Comparison of ENCODE assay signal across 6 cellular contexts in the genomic region with DNA sequence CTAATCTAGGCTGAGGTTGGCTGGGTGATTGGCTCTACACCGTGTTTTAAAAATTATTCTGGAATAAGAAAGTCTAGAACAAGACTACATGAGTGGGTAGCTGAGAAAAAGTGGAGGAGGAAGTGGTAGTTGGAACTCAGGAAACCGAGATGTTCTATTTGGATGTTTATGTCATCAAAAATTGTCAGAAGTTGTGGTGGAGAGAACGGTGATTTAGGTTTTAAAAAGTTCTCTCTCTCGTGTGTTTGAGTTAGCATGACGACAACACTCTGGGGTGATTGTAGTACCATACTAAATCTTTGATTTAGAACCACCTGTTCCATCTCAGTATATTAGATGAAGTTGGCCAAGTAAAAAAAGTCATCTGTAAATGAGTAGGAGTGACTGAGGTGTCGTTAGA. TPM values are rescaled to one million over a fixed set of nuclear protein-coding genes. Genes with fewer than 3 reads are reported as not detected.
"Had no signal": no experiment of that assay in that cellular context is flagged by ENCODE, and none has a peak within 500 bp of the region (broad histone marks: within the 10 kb centered on the region; RNA-seq: fewer than 3 reads in every experiment).

No MANE protein-coding gene starts in this region.

RNA-seq across cellular contexts. Expression of a gene that starts 41.4 kb away (rescaled TPM):
- total RNA-seq: HT1080, IMR-90, M059J, OCI-LY7, PC-3, SK-MEL-5 had no signal
